1 cellular context compared by ENCODE assay signal in the genomic region with DNA sequence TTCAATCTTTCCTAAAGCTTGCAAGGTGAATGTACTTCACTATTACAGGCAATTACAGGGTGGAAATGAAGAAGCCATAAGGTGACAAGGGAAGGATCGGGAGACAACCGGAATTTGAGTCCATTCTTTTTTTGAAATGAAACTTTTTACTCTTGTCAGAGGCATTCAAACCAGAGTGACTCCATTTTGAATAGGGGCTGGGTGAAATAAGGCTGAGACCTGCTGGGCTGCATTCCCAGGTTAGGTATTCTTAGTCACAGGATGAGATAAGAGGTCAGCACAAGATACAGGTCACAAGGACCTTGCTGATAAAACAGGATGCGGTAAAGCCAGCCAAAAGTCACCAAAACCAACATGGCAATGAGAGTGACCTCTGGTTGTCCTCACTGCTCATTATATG.
TF ChIP-seq lines count a peak whose summit lies in the region.

No MANE protein-coding gene starts in this region.

TF ChIP-seq in K562, 482 proteins besides CTCF, POLR2A, EP300 and RAD21 (continued from another document and continues in another):
- TF ChIP-seq, protein P1, sequence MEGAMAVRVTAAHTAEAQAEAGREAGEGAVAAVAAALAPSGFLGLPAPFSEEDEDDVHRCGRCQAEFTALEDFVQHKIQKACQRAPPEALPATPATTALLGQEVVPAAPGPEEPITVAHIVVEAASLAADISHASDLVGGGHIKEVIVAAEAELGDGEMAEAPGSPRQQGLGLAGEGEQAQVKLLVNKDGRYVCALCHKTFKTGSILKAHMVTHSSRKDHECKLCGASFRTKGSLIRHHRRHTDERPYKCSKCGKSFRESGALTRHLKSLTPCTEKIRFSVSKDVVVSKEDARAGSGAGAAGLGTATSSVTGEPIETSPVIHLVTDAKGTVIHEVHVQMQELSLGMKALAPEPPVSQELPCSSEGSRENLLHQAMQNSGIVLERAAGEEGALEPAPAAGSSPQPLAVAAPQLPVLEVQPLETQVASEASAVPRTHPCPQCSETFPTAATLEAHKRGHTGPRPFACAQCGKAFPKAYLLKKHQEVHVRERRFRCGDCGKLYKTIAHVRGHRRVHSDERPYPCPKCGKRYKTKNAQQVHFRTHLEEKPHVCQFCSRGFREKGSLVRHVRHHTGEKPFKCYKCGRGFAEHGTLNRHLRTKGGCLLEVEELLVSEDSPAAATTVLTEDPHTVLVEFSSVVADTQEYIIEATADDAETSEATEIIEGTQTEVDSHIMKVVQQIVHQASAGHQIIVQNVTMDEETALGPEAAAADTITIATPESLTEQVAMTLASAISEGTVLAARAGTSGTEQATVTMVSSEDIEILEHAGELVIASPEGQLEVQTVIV (CRISPR knock-in tag; IDR thresholded peaks at IDR 0.05; ENCODE audit: borderline replicate concordance), result no peak
- TF ChIP-seq, protein P2, sequence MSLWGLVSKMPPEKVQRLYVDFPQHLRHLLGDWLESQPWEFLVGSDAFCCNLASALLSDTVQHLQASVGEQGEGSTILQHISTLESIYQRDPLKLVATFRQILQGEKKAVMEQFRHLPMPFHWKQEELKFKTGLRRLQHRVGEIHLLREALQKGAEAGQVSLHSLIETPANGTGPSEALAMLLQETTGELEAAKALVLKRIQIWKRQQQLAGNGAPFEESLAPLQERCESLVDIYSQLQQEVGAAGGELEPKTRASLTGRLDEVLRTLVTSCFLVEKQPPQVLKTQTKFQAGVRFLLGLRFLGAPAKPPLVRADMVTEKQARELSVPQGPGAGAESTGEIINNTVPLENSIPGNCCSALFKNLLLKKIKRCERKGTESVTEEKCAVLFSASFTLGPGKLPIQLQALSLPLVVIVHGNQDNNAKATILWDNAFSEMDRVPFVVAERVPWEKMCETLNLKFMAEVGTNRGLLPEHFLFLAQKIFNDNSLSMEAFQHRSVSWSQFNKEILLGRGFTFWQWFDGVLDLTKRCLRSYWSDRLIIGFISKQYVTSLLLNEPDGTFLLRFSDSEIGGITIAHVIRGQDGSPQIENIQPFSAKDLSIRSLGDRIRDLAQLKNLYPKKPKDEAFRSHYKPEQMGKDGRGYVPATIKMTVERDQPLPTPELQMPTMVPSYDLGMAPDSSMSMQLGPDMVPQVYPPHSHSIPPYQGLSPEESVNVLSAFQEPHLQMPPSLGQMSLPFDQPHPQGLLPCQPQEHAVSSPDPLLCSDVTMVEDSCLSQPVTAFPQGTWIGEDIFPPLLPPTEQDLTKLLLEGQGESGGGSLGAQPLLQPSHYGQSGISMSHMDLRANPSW (CRISPR knock-in tag; IDR thresholded peaks at IDR 0.05), result no peak
- TF ChIP-seq KAT7 (CRISPR knock-in tag; IDR thresholded peaks at IDR 0.05; ENCODE audit: borderline replicate concordance) (no peak), ZNF311 (CRISPR knock-in tag; IDR thresholded peaks at IDR 0.05) (peak; percentile 80), HDAC8 (tag; IDR thresholded peaks at IDR 0.05) (peak; percentile 95), XRCC5 (IDR thresholded peaks at IDR 0.05; ENCODE audit: low read depth, low read length) (no peak), ZNF253 (CRISPR knock-in tag; conservative IDR thresholded peaks at IDR 0.05) (no peak), ZNF589 (CRISPR knock-in tag; IDR thresholded peaks at IDR 0.05; ENCODE audit: low read depth) (0 out of 2 replicates have a peak, but pooled peaks have one; percentile 58), ZNF561 (CRISPR knock-in tag; conservative IDR thresholded peaks at IDR 0.05) (no peak), ZNF124 (CRISPR knock-in tag; IDR thresholded peaks at IDR 0.05) (no peak), ELF4 (CRISPR knock-in tag; IDR thresholded peaks at IDR 0.05) (no peak), ESRRB (CRISPR knock-in tag; IDR thresholded peaks at IDR 0.05; ENCODE audit: borderline replicate concordance) (no peak), KLF10 (CRISPR knock-in tag; IDR thresholded peaks at IDR 0.05) (no peak), KHSRP (IDR thresholded peaks at IDR 0.05) (no peak), ATF7 (IDR thresholded peaks at IDR 0.05) (no peak), MCM5 (IDR thresholded peaks at IDR 0.05; ENCODE audit: low read depth) (no peak), MTA1 (IDR thresholded peaks at IDR 0.05; ENCODE audit: borderline replicate concordance) (no peak)
- TF ChIP-seq, protein P3, sequence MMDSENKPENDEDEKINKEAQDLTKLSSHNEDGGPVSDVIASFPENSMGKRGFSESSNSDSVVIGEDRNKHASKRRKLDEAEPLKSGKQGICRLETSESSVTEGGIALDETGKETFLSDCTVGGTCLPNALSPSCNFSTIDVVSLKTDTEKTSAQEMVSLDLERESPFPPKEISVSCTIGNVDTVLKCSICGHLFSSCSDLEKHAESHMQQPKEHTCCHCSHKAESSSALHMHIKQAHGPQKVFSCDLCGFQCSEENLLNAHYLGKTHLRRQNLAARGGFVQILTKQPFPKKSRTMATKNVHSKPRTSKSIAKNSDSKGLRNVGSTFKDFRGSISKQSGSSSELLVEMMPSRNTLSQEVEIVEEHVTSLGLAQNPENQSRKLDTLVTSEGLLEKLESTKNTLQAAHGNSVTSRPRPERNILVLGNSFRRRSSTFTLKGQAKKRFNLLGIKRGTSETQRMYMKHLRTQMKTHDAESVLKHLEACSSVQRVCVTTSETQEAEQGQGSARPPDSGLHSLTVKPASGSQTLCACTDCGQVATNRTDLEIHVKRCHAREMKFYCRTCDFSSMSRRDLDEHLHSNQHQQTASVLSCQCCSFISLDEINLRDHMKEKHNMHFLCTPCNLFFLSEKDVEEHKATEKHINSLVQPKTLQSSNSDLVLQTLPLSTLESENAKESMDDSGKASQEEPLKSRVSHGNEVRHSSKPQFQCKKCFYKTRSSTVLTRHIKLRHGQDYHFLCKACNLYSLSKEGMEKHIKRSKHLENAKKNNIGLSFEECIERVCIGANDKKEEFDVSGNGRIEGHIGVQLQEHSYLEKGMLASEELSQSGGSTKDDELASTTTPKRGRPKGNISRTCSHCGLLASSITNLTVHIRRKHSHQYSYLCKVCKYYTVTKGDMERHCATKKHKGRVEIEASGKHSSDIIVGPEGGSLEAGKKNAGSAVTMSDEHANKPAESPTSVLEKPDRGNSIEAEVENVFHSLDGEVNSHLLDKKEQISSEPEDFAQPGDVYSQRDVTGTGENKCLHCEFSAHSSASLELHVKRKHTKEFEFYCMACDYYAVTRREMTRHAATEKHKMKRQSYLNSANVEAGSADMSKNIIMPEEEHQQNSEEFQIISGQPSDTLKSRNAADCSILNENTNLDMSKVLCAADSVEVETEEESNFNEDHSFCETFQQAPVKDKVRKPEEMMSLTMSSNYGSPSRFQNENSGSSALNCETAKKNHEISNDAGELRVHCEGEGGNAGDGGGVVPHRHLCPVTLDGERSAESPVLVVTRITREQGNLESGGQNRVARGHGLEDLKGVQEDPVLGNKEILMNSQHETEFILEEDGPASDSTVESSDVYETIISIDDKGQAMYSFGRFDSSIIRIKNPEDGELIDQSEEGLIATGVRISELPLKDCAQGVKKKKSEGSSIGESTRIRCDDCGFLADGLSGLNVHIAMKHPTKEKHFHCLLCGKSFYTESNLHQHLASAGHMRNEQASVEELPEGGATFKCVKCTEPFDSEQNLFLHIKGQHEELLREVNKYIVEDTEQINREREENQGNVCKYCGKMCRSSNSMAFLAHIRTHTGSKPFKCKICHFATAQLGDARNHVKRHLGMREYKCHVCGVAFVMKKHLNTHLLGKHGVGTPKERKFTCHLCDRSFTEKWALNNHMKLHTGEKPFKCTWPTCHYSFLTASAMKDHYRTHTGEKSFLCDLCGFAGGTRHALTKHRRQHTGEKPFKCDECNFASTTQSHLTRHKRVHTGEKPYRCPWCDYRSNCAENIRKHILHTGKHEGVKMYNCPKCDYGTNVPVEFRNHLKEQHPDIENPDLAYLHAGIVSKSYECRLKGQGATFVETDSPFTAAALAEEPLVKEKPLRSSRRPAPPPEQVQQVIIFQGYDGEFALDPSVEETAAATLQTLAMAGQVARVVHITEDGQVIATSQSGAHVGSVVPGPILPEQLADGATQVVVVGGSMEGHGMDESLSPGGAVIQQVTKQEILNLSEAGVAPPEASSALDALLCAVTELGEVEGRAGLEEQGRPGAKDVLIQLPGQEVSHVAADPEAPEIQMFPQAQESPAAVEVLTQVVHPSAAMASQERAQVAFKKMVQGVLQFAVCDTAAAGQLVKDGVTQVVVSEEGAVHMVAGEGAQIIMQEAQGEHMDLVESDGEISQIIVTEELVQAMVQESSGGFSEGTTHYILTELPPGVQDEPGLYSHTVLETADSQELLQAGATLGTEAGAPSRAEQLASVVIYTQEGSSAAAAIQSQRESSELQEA (IDR thresholded peaks at IDR 0.05; ENCODE audit: low read depth), result no peak
- TF ChIP-seq, protein P4, sequence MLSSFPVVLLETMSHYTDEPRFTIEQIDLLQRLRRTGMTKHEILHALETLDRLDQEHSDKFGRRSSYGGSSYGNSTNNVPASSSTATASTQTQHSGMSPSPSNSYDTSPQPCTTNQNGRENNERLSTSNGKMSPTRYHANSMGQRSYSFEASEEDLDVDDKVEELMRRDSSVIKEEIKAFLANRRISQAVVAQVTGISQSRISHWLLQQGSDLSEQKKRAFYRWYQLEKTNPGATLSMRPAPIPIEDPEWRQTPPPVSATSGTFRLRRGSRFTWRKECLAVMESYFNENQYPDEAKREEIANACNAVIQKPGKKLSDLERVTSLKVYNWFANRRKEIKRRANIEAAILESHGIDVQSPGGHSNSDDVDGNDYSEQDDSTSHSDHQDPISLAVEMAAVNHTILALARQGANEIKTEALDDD (IDR thresholded peaks at IDR 0.05), result 0 out of 2 replicates have a peak, but pooled peaks have one; percentile 13
- TF ChIP-seq, protein P5, sequence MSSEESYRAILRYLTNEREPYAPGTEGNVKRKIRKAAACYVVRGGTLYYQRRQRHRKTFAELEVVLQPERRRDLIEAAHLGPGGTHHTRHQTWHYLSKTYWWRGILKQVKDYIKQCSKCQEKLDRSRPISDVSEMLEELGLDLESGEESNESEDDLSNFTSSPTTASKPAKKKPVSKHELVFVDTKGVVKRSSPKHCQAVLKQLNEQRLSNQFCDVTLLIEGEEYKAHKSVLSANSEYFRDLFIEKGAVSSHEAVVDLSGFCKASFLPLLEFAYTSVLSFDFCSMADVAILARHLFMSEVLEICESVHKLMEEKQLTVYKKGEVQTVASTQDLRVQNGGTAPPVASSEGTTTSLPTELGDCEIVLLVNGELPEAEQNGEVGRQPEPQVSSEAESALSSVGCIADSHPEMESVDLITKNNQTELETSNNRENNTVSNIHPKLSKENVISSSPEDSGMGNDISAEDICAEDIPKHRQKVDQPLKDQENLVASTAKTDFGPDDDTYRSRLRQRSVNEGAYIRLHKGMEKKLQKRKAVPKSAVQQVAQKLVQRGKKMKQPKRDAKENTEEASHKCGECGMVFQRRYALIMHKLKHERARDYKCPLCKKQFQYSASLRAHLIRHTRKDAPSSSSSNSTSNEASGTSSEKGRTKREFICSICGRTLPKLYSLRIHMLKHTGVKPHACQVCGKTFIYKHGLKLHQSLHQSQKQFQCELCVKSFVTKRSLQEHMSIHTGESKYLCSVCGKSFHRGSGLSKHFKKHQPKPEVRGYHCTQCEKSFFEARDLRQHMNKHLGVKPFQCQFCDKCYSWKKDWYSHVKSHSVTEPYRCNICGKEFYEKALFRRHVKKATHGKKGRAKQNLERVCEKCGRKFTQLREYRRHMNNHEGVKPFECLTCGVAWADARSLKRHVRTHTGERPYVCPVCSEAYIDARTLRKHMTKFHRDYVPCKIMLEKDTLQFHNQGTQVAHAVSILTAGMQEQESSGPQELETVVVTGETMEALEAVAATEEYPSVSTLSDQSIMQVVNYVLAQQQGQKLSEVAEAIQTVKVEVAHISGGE (CRISPR knock-in tag; IDR thresholded peaks at IDR 0.05), result no peak
- TF ChIP-seq, protein P6, sequence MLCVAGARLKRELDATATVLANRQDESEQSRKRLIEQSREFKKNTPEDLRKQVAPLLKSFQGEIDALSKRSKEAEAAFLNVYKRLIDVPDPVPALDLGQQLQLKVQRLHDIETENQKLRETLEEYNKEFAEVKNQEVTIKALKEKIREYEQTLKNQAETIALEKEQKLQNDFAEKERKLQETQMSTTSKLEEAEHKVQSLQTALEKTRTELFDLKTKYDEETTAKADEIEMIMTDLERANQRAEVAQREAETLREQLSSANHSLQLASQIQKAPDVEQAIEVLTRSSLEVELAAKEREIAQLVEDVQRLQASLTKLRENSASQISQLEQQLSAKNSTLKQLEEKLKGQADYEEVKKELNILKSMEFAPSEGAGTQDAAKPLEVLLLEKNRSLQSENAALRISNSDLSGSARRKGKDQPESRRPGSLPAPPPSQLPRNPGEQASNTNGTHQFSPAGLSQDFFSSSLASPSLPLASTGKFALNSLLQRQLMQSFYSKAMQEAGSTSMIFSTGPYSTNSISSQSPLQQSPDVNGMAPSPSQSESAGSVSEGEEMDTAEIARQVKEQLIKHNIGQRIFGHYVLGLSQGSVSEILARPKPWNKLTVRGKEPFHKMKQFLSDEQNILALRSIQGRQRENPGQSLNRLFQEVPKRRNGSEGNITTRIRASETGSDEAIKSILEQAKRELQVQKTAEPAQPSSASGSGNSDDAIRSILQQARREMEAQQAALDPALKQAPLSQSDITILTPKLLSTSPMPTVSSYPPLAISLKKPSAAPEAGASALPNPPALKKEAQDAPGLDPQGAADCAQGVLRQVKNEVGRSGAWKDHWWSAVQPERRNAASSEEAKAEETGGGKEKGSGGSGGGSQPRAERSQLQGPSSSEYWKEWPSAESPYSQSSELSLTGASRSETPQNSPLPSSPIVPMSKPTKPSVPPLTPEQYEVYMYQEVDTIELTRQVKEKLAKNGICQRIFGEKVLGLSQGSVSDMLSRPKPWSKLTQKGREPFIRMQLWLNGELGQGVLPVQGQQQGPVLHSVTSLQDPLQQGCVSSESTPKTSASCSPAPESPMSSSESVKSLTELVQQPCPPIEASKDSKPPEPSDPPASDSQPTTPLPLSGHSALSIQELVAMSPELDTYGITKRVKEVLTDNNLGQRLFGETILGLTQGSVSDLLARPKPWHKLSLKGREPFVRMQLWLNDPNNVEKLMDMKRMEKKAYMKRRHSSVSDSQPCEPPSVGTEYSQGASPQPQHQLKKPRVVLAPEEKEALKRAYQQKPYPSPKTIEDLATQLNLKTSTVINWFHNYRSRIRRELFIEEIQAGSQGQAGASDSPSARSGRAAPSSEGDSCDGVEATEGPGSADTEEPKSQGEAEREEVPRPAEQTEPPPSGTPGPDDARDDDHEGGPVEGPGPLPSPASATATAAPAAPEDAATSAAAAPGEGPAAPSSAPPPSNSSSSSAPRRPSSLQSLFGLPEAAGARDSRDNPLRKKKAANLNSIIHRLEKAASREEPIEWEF (CRISPR knock-in tag; IDR thresholded peaks at IDR 0.05), result no peak
- TF ChIP-seq, protein P7, sequence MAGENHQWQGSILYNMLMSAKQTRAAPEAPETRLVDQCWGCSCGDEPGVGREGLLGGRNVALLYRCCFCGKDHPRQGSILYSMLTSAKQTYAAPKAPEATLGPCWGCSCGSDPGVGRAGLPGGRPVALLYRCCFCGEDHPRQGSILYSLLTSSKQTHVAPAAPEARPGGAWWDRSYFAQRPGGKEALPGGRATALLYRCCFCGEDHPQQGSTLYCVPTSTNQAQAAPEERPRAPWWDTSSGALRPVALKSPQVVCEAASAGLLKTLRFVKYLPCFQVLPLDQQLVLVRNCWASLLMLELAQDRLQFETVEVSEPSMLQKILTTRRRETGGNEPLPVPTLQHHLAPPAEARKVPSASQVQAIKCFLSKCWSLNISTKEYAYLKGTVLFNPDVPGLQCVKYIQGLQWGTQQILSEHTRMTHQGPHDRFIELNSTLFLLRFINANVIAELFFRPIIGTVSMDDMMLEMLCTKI (IDR thresholded peaks at IDR 0.05; ENCODE audit: partially characterized antibody), result no peak
